8 cellular contexts compared by ENCODE assay signal in genomic region chr3:179653106-179653776, GRCh38. TPM values are rescaled to one million over a fixed set of nuclear protein-coding genes. Genes with fewer than 3 reads are reported as not detected.
DNase-seq lines count a peak whose midpoint lies in the region; ATAC-seq, FAIRE-seq and TF ChIP-seq lines count a peak whose summit lies in the region.

No MANE protein-coding gene starts in this region.

- ATAC-seq in GM19463 (IDR thresholded peaks at IDR 0.05; ENCODE audit: unreplicated experiment) (peak; percentile 49), HG03575 (IDR thresholded peaks at IDR 0.05; ENCODE audit: extremely low read depth, insufficient number of reproducible peaks, low FRiP score, unreplicated experiment) (peak; percentile 33)

- DNase-seq in COR-L47 (lab: John Stamatoyannopoulos, UW) (peak; percentile 80), NOMO-1 (lab: John Stamatoyannopoulos, UW; ENCODE audit: unreplicated experiment in 2 of 2) (peak; percentile 55 to 62), endothelial cell of umbilical vein (ENCODE audit: low read depth, low spot score) (peak; percentile 80), middle frontal gyrus (ENCODE audit: extremely low spot score, low spot score) (peak; percentile 38)
- peak; percentile 83 for DNase-seq in activated CD8-positive, alpha-beta memory T cell treated with anti-CD3 and anti-CD28 coated beads, Interleukin-2, amount 50 U/mL, for 48 hours
- DNase-seq in stimulated activated CD8-positive, alpha-beta memory T cell treated with anti-CD3 and anti-CD28 coated beads, Interleukin-2, amount 100 ng/mL, for 1 hour (ENCODE audit: low read depth in 2 of 2), result peak; percentile 17 to 39

- peak overlapping the region; percentile 80 for H3K27ac ChIP-seq in endothelial cell of umbilical vein (ENCODE audit: insufficient read depth, low read depth, low read length)

- peaks cover 13% of the 10 kb centered on the region for H3K4me1 ChIP-seq in endothelial cell of umbilical vein (ENCODE audit: control insufficient read depth, extremely low read depth, insufficient read depth, low read length)

- dilution Hi-C loops in endothelial cell of umbilical vein (cut with MboI; ENCODE audit: extremely low pct_ligation_motif_present, low sequenced_read_pairs), result no loop called here

- H3K79me2 ChIP-seq in endothelial cell of umbilical vein (ENCODE audit: control insufficient read depth, insufficient read depth, low read length), result peaks cover 34% of the 10 kb centered on the region

- H3K9me1 ChIP-seq in endothelial cell of umbilical vein (replicated peaks; ENCODE audit: control insufficient read depth, extremely low read depth, insufficient read depth, low read length), result no peaks in the 10 kb centered on the region

- intact Hi-C loops in endothelial cell of umbilical vein (cut with micrococcal nuclease), result loop anchor here (1.0 to 5.0 kb wide), 5 partner anchors 18 to 949 kb away; partner anchors contain the start of genes MRPL47, NDUFB5 and TTC14

- peak overlapping the region; percentile 85 for H3K9ac ChIP-seq in endothelial cell of umbilical vein (replicated peaks; ENCODE audit: extremely low read depth, insufficient read depth, low read length)

- peak overlapping the region; percentile 34 to 86 (median 81) for H3K4me3 ChIP-seq in endothelial cell of umbilical vein (replicated peaks in 1 of 3; ENCODE audit: insufficient read depth in 1 of 3, low read depth in 1 of 3, low read length in 3 of 3)

- no peak for TF ChIP-seq CTCF in endothelial cell of umbilical vein (IDR thresholded peaks at IDR 0.05; ENCODE audit: extremely low read depth in 1 of 2, insufficient read depth in 1 of 2, low read depth in 1 of 2, low read length in 2 of 2)

- peak overlapping the region; percentile 87 for H3K4me2 ChIP-seq in endothelial cell of umbilical vein (ENCODE audit: insufficient read depth, low read length)

- no peak for FAIRE-seq in endothelial cell of umbilical vein (lab: Jason Lieb, UNC)

- H3K36me3 ChIP-seq in endothelial cell of umbilical vein (ENCODE audit: control insufficient read depth in 2 of 2, extremely low read depth in 1 of 2, insufficient read depth in 2 of 2, low read length in 2 of 2), result no peaks in the 10 kb centered on the region

- H3K9me3 ChIP-seq in endothelial cell of umbilical vein (replicated peaks; ENCODE audit: control insufficient read depth, insufficient read depth, low read length), result no peaks in the 10 kb centered on the region

- TF ChIP-seq POLR2A in endothelial cell of umbilical vein (IDR thresholded peaks at IDR 0.05; ENCODE audit: low read depth, low read length), result no peak

- H4K20me1 ChIP-seq in endothelial cell of umbilical vein (replicated peaks; ENCODE audit: control insufficient read depth, extremely low read depth, insufficient read depth, low read length), result no peaks in the 10 kb centered on the region

- TSS peak; percentile 17 for BruUV-seq in endothelial cell of umbilical vein (replicated peaks; lab: Mats Ljungman, UMichigan)

- POLR2A ChIA-PET in endothelial cell of umbilical vein (lab: Charles Lee), result interaction anchor here (0.7 to 1.4 kb wide), 2 partner anchors 18 to 192 kb away, joined by 5 to 8 read pairs; no protein-coding TSS in a partner anchor

- no peaks in the 10 kb centered on the region for H3K27me3 ChIP-seq in endothelial cell of umbilical vein (ENCODE audit: control insufficient read depth in 2 of 2, insufficient read depth in 2 of 2, low read length in 2 of 2)

- CTCF ChIA-PET in endothelial cell of umbilical vein (lab: Charles Lee), result interaction anchor here (0.6 to 2.3 kb wide), 7 partner anchors 10 to 942 kb away, joined by 3 to 6 read pairs (median 4); no protein-coding TSS in a partner anchor

- peak overlapping the region; percentile 84 for H2AFZ ChIP-seq in endothelial cell of umbilical vein (ENCODE audit: low read depth, low read length)

TF ChIP-seq in endothelial cell of umbilical vein, 7 proteins besides CTCF, POLR2A, EP300 and RAD21:
- TF ChIP-seq FOS (IDR thresholded peaks at IDR 0.05; ENCODE audit: borderline replicate concordance, insufficient read depth, low read length) (no peak), JUN (IDR thresholded peaks at IDR 0.05; ENCODE audit: borderline replicate concordance, insufficient read depth, insufficient read length, low read depth) (no peak), MAX (IDR thresholded peaks at IDR 0.05; ENCODE audit: insufficient read depth, insufficient read length) (no peak), POLR2AphosphoS5 (IDR thresholded peaks at IDR 0.05; ENCODE audit: insufficient read depth, low read depth, low read length) (no peak), GATA2 (IDR thresholded peaks at IDR 0.05; ENCODE audit: insufficient read depth, insufficient read length, low read depth, low read length) (no peak), EZH2 (IDR thresholded peaks at IDR 0.05; ENCODE audit: borderline replicate concordance, low read depth, low read length, severe bottlenecking) (no peak), MYC (IDR thresholded peaks at IDR 0.05; ENCODE audit: low read depth, low read length) (no peak)
TF ChIP-seq in endothelial cell of umbilical vein: peak in this region for 0.

RNA-seq across cellular contexts. Expression of gene USP13, which starts 0.4 kb away (rescaled TPM):
- total RNA-seq in endothelial cell of umbilical vein, result 21.1 and 24.0 TPM in 2 replicates
- 4.0 and 5.8 TPM in 2 replicates for polyA plus RNA-seq in endothelial cell of umbilical vein
- polyA plus RNA-seq in endothelial cell of umbilical vein (2011; cell fraction: cytosol; rRNA removed), result 9.5 and 9.6 TPM in 2 replicates
- polyA plus RNA-seq in endothelial cell of umbilical vein (2011; cell fraction: nucleus; rRNA removed), result 12.1 and 16.4 TPM in 2 replicates
- 9.7 and 11.1 TPM in 2 replicates for polyA plus RNA-seq in endothelial cell of umbilical vein (2012)
- polyA minus RNA-seq in endothelial cell of umbilical vein, result 17.2 and 18.2 TPM in 2 replicates
- polyA minus RNA-seq in endothelial cell of umbilical vein (2011; cell fraction: cytosol; rRNA and poly(A)+ RNA removed), result 34.0 TPM
- 21.1 and 27.3 TPM in 2 replicates for polyA minus RNA-seq in endothelial cell of umbilical vein (2011; cell fraction: nucleus; rRNA and poly(A)+ RNA removed)

RNA-seq across cellular contexts. Expression of gene NDUFB5, which starts 48.6 kb away (rescaled TPM):
- 68.3 and 74.9 TPM in 2 replicates for total RNA-seq in endothelial cell of umbilical vein
- polyA plus RNA-seq in endothelial cell of umbilical vein, result 17.2 and 48.2 TPM in 2 replicates
- 35.9 and 38.9 TPM in 2 replicates for polyA plus RNA-seq in endothelial cell of umbilical vein (2011; cell fraction: cytosol; rRNA removed)
- polyA plus RNA-seq in endothelial cell of umbilical vein (2011; cell fraction: nucleus; rRNA removed), result 26.9 and 38.7 TPM in 2 replicates
- polyA plus RNA-seq in endothelial cell of umbilical vein (2012), result 71.0 and 76.6 TPM in 2 replicates
- polyA minus RNA-seq in endothelial cell of umbilical vein, result 11.2 and 18.5 TPM in 2 replicates
- 37.4 TPM for polyA minus RNA-seq in endothelial cell of umbilical vein (2011; cell fraction: cytosol; rRNA and poly(A)+ RNA removed)
- polyA minus RNA-seq in endothelial cell of umbilical vein (2011; cell fraction: nucleus; rRNA and poly(A)+ RNA removed), result 6.3 and 13.2 TPM in 2 replicates

RNA-seq across cellular contexts. Expression of gene MRPL47, which starts 48.8 kb away (rescaled TPM):
- 47.0 and 51.2 TPM in 2 replicates for total RNA-seq in endothelial cell of umbilical vein
- 13.8 and 20.3 TPM in 2 replicates for polyA plus RNA-seq in endothelial cell of umbilical vein
- 43.7 and 47.8 TPM in 2 replicates for polyA plus RNA-seq in endothelial cell of umbilical vein (2011; cell fraction: cytosol; rRNA removed)
- polyA plus RNA-seq in endothelial cell of umbilical vein (2011; cell fraction: nucleus; rRNA removed), result 24.3 and 29.2 TPM in 2 replicates
- polyA plus RNA-seq in endothelial cell of umbilical vein (2012), result 45.1 and 66.1 TPM in 2 replicates
- polyA minus RNA-seq in endothelial cell of umbilical vein, result 10.5 and 12.4 TPM in 2 replicates
- 15.6 TPM for polyA minus RNA-seq in endothelial cell of umbilical vein (2011; cell fraction: cytosol; rRNA and poly(A)+ RNA removed)
- 6.1 and 8.1 TPM in 2 replicates for polyA minus RNA-seq in endothelial cell of umbilical vein (2011; cell fraction: nucleus; rRNA and poly(A)+ RNA removed)

Comparison
In these comparisons a context has a peak if more than half of its experiments do, and no peak if none do; other contexts are left out.
1. Peak in every context shown above with its lines: DNase-seq, ATAC-seq, H3K4me3 ChIP-seq and H3K27ac ChIP-seq.
2. DNase-seq: peak in every context shown above with its lines; median percentile 83 in activated CD8-positive, alpha-beta memory T cell treated with anti-CD3 and anti-CD28 coated beads, Interleukin-2, amount 50 U/mL, for 48 hours; 80 in COR-L47; 80 in endothelial cell of umbilical vein; 58 in NOMO-1; 38 in middle frontal gyrus; 28 in stimulated activated CD8-positive, alpha-beta memory T cell treated with anti-CD3 and anti-CD28 coated beads, Interleukin-2, amount 100 ng/mL, for 1 hour.